ENCODE assay signal across 1 cellular context in genomic region chr10:72330059-72330426, GRCh38.
TF ChIP-seq lines count a peak whose summit lies in the region.

No MANE protein-coding gene starts in this region.

TF ChIP-seq in HEK293, 187 proteins besides CTCF, POLR2A, EP300 and RAD21 (continued from another document):
- TF ChIP-seq ZNF580 (tag by site-specific recombination; IDR thresholded peaks at IDR 0.05) = peak; percentile 70; the same call in 1 of the 2 replicates
